Comparison of ENCODE assay signal across 8 cellular contexts in the genomic region with DNA sequence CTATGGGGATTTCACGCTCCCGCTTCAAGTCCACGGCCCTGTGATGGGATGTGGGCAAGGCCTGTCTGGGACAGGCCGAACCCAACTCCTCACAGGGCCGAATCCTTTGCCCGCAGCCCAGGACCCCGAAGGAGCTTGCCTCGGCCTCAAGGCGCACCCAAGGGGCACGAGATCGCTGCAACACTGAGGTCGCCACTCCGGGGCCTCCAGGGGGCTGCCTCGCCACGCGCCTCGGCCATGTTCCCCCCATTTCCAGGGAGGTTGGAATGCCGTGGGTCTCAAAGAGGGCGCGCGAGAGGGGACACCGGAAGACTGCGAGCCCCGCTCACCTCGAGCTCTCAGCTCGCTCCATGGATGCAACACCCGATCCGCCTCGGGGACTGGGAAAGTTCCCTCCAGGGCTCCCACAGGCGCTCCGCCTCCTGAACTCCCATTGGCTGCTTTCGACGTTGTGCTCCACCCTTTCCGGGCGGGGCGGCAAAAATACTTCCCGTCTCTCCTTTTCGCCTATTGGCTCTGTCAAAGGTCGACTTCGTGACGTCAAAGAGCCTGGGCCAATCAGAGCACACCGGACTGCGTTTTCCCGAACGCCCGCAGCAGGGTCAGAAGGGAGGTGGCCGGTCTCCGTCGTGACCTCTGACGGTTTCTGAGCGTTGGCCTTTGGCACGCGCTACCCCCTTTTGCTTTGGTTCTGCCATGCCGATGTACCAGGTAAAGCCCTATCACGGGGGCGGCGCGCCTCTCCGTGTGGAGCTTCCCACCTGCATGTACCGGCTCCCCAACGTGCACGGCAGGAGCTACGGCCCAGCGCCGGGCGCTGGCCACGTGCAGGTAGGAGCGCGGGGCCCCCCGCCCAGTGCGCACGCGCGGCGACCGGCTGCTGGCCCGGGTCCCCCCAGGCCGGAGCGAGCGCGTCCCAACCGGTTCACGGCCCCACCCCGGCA.
A peak's percentile ranks its signal among the peaks of the same experiment; 100 is the strongest.
DNase-seq lines count a peak whose midpoint lies in the region; ATAC-seq lines count a peak whose summit lies in the region.

TSS of gene AIMP2 (plus strand) at position 605 of the 944 bp plus-strand sequence. CDS start at position 697, 92 bp downstream.
TSS of gene PMS2 (minus strand) at position 382 of the 944 bp plus-strand sequence. CDS start at position 352, 30 bp downstream.

- H3K4me1 Mint-ChIP-seq in central memory CD8-positive, alpha-beta T cell = peaks cover 23% of the 10 kb centered on the region

- H3K9me3 Mint-ChIP-seq in central memory CD8-positive, alpha-beta T cell = no peaks in the 10 kb centered on the region

- no peaks in the 10 kb centered on the region for H3K27me3 Mint-ChIP-seq in central memory CD8-positive, alpha-beta T cell

- H3K4me3 Mint-ChIP-seq in central memory CD8-positive, alpha-beta T cell = peak within 1 kb of the TSS; percentile 92

- peaks cover 23% of the 10 kb centered on the region for H3K36me3 Mint-ChIP-seq in central memory CD8-positive, alpha-beta T cell (ENCODE audit: insufficient read depth)

- H3K27ac Mint-ChIP-seq in central memory CD8-positive, alpha-beta T cell (ENCODE audit: low read depth) = peak within 1 kb of the TSS; percentile 90

- peak; percentile 96 for ATAC-seq in GM19025 (IDR thresholded peaks at IDR 0.05; ENCODE audit: low read depth, unreplicated experiment)
- peak; percentile 97 for ATAC-seq in HG03342 (IDR thresholded peaks at IDR 0.05; ENCODE audit: unreplicated experiment)
- ATAC-seq in central memory CD8-positive, alpha-beta T cell (replicated peaks; ENCODE audit: extremely low read depth, poor library complexity, severe bottlenecking) = peak; percentile 90

- DNase-seq in AG20443 (ENCODE audit: low spot score) (peak; percentile 95), NCI-H446 (lab: John Stamatoyannopoulos, UW) (peak; percentile 97 to 99), iris pigment epithelial cell (ENCODE audit: low read depth) (peak; percentile 99)
- peak; percentile 95 for DNase-seq in activated CD4-positive, CD25-positive, alpha-beta regulatory T cell treated with anti-CD3 and anti-CD28 coated beads, Interleukin-2, amount 50 U/mL, for 16 hours (ENCODE audit: low read depth, low spot score)
- DNase-seq in central memory CD8-positive, alpha-beta T cell (ENCODE audit: low spot score in 2 of 2) = peak; percentile 91 to 94
- DNase-seq in stimulated activated CD4-positive, alpha-beta T cell treated with anti-CD3 and anti-CD28 coated beads, Interleukin-12 subunit alpha, Interleukin-12 subunit beta, amount 100 ng/mL, for 4 hours = peak; percentile 94

Comparison
In these comparisons a context has a peak if more than half of its experiments do, and no peak if none do; other contexts are left out.
1. Peak in every context shown above with its lines: DNase-seq and ATAC-seq.